In genomic region chr3:50607271-50608091, GRCh38 we compare ENCODE assay signal across 12 cellular contexts. TPM values are rescaled to one million over a fixed set of nuclear protein-coding genes. Genes with fewer than 3 reads are reported as not detected.
DNase-seq lines count a peak whose midpoint lies in the region; ATAC-seq and TF ChIP-seq lines count a peak whose summit lies in the region.
"Had no signal": no experiment of that assay in that cellular context is flagged by ENCODE, and none has a peak within 500 bp of the region (broad histone marks: within the 10 kb centered on the region; RNA-seq: fewer than 3 reads in every experiment).

No MANE protein-coding gene starts in this region.

- WGBS in right lobe of liver (ENCODE audit: insufficient coverage, low coverage, low lambda C conversion rate, missing lambda C conversion rate) = 80% methylated on average over 17 of the region's 29 CpGs
- WGBS in thyroid gland, 2 donors = 84 to 94% methylated on average over 22 to 27 of the region's 29 CpGs

- peaks cover 0 to 20% (median 6%) of the 10 kb centered on the region in 4 donors for H3K36me3 ChIP-seq in right lobe of liver
- H3K36me3 ChIP-seq in thyroid gland = peaks cover 20 to 21% of the 10 kb centered on the region in 2 donors
- H3K36me3 ChIP-seq: uterus had no signal

- peak; percentile 67 for DNase-seq in Right ventricle myocardium inferior (ENCODE audit: missing footprints)
- DNase-seq in left cardiac atrium = no peak
- DNase-seq in activated T-cell treated with anti-CD3 and anti-CD28 coated beads, Interleukin-2, amount 50 U/mL, for 48 hours = peak; percentile 67 to 70
- peak in 1 of 3 donors; percentile 65 for DNase-seq in right lobe of liver
- DNase-seq in thyroid gland = no peak
- DNase-seq in activated gamma-delta T cell treated with Interleukin-2 at 50 U/mL for 16 hours = no peak
- DNase-seq in amniotic stem cell (lab: John Stamatoyannopoulos, UW) = no peak
- DNase-seq in AG08396 (ENCODE audit: low spot score) = no peak
- DNase-seq: hypothalamus, NCI-H1694 treated with DMSO at 0.1 percent for 48 hours, uterus had no signal

- H3K27ac ChIP-seq in right lobe of liver (peak overlapping the region in 2 of 3 donors; percentile 84 to 97), thyroid gland (peak overlapping the region; percentile 99 to 100 (median 100))
- H3K27ac ChIP-seq: SK-N-MC, uterus had no signal

- no peak for TF ChIP-seq POLR2A in right lobe of liver (IDR thresholded peaks at IDR 0.05)
- no peak for TF ChIP-seq POLR2A in thyroid gland (IDR thresholded peaks at IDR 0.05)

- peaks cover 0 to 66% (median 28%) of the 10 kb centered on the region in 4 donors for H3K4me1 ChIP-seq in right lobe of liver
- peaks cover 77 to 82% of the 10 kb centered on the region in 2 donors for H3K4me1 ChIP-seq in thyroid gland

- intact Hi-C loops in Right ventricle myocardium inferior (cut with DNase I) (no loop called here), left cardiac atrium (cut with DNase I) (no loop called here), right lobe of liver (cut with DNase I) (no loop called here), thyroid gland (cut with DNase I) (no loop called here)

- peak overlapping the region in 2 of 3 donors; percentile 8 to 93 for H3K4me3 ChIP-seq in right lobe of liver
- no peak overlapping the region for H3K4me3 ChIP-seq in thyroid gland (replicated peaks in 1 of 3)
- H3K4me3 ChIP-seq: SK-N-MC, uterus had no signal

- no peaks in the 10 kb centered on the region for H3K9me3 ChIP-seq in right lobe of liver
- H3K9me3 ChIP-seq in thyroid gland = no peaks in the 10 kb centered on the region
- H3K9me3 ChIP-seq: uterus had no signal

- ATAC-seq in Right ventricle myocardium inferior = no peak
- no peak for ATAC-seq in left cardiac atrium
- peak in 1 of 4 donors; percentile 0 for ATAC-seq in right lobe of liver

- H3K27me3 ChIP-seq in right lobe of liver = no peaks in the 10 kb centered on the region
- H3K27me3 ChIP-seq in thyroid gland = no peaks in the 10 kb centered on the region
- H3K27me3 ChIP-seq: uterus had no signal

- TF ChIP-seq CTCF in right lobe of liver (IDR thresholded peaks at IDR 0.05) = no peak
- TF ChIP-seq CTCF in thyroid gland (IDR thresholded peaks at IDR 0.05) = no peak

RNA-seq across cellular contexts. Expression of gene CISH, which starts 4.1 kb away (rescaled TPM):
- total RNA-seq in Right ventricle myocardium inferior (13.2 TPM), left cardiac atrium (10 to 100 TPM in 1 of 2 donors, 1 to 10 TPM in 1; 10.0 to 41.9 TPM), right lobe of liver (10 to 100 TPM in 4 of 6 experiments, 1 to 10 TPM in 2; 5.3 to 28.1 (median 17.8) TPM), thyroid gland (10 to 100 TPM; 31.0 to 78.1 (median 48.0) TPM)

RNA-seq across cellular contexts. Expression of gene MAPKAPK3, which starts 9.5 kb away (rescaled TPM):
- total RNA-seq in Right ventricle myocardium inferior = 412 TPM
- 100 to 1,000 TPM; 170 to 177 TPM for total RNA-seq in left cardiac atrium
- 10 to 100 TPM; 16.6 to 21.4 (median 18.6) TPM for total RNA-seq in right lobe of liver
- total RNA-seq in thyroid gland = 100 to 1,000 TPM in 1 of 4 donors, 10 to 100 TPM in 3; 66.1 to 147 (median 97.5) TPM

RNA-seq across cellular contexts. Expression of gene HEMK1, which starts 38.2 kb away (rescaled TPM):
- total RNA-seq in Right ventricle myocardium inferior = 14.0 TPM
- 10 to 100 TPM; 11.8 to 19.7 TPM for total RNA-seq in left cardiac atrium
- 10 to 100 TPM; 10.5 to 19.4 (median 14.0) TPM for total RNA-seq in right lobe of liver
- total RNA-seq in thyroid gland = 10 to 100 TPM; 13.9 to 20.8 (median 17.6) TPM

RNA-seq across cellular contexts. Expression of gene C3orf18, which starts 39.9 kb away (rescaled TPM):
- 48.4 TPM for total RNA-seq in Right ventricle myocardium inferior
- total RNA-seq in left cardiac atrium = 10 to 100 TPM; 29.7 to 32.3 TPM
- 1 to 10 TPM; 2.0 to 7.8 (median 2.8) TPM for total RNA-seq in right lobe of liver
- total RNA-seq in thyroid gland = 10 to 100 TPM; 19.6 to 22.0 (median 20.3) TPM

Comparison
In these comparisons a context has a peak if more than half of its experiments do, and no peak if none do; other contexts are left out.
1. DNase-seq: peak in Right ventricle myocardium inferior (single experiment) and activated T-cell treated with anti-CD3 and anti-CD28 coated beads, Interleukin-2, amount 50 U/mL, for 48 hours (2 of 2); none in left cardiac atrium (single experiment), thyroid gland (0 of 2), activated gamma-delta T cell treated with Interleukin-2 at 50 U/mL for 16 hours (single experiment), amniotic stem cell (single experiment) and AG08396 (single experiment).
2. H3K4me3 ChIP-seq: peak in right lobe of liver (2 of 3); none in thyroid gland (0 of 3).